In genomic region chr5:180623411-180623834, GRCh38 we compare ENCODE assay signal across 23 cellular contexts. TPM values are rescaled to one million over a fixed set of nuclear protein-coding genes. Genes with fewer than 3 reads are reported as not detected.
DNase-seq lines count a peak whose midpoint lies in the region; ATAC-seq and TF ChIP-seq lines count a peak whose summit lies in the region.
"Had no signal": no experiment of that assay in that cellular context is flagged by ENCODE, and none has a peak within 500 bp of the region (broad histone marks: within the 10 kb centered on the region; RNA-seq: fewer than 3 reads in every experiment).

No MANE protein-coding gene starts in this region.

- no peaks in the 10 kb centered on the region for H3K36me3 Mint-ChIP-seq in naive thymus-derived CD8-positive, alpha-beta T cell
- H3K36me3 Mint-ChIP-seq: activated naive CD4-positive, alpha-beta T cell treated with anti-CD3 and anti-CD28 coated beads, Interleukin-2, amount 50 U/mL, for 72 hours; CD14-positive monocyte had no signal

- H3K4me2 ChIP-seq in BLaER1: 0 out of 2 replicates have a peak overlapping the region, but pooled peaks have one; percentile 30
- H3K4me2 ChIP-seq in Loucy (ENCODE audit: low read depth, low read length, poor library complexity, severe bottlenecking): no peak overlapping the region

- H3K9ac ChIP-seq in BLaER1: no peak overlapping the region
- no peak overlapping the region for H3K9ac ChIP-seq in Loucy (ENCODE audit: low read depth, low read length, poor library complexity, severe bottlenecking)

- peak overlapping the region in 4 of 10 donors; percentile 13 to 85 (median 72) for H3K4me3 Mint-ChIP-seq in naive thymus-derived CD8-positive, alpha-beta T cell
- H3K4me3 Mint-ChIP-seq: activated CD4-positive, alpha-beta T cell treated with anti-CD3 and anti-CD28 coated beads, Interleukin-2, amount 10 ng/mL, durations not matched to agents 7 days and 5 days; CD14-positive monocyte; central memory CD8-positive, alpha-beta T cell; H9; T-helper 1 cell treated with Interleukin-12 subunit alpha and Interleukin-12 subunit beta and Interleukin-4 antibody, amounts not matched to agents 30 μg/mL and 1 μg/mL, for 36 hours had no signal

- DNase-seq in naive thymus-derived CD8-positive, alpha-beta T cell: no peak
- DNase-seq in HuH-7.5 (ENCODE audit: low spot score): no peak
- no peak for DNase-seq in activated CD4-positive, alpha-beta T cell treated with anti-CD3 and anti-CD28 coated beads for 4 hours
- DNase-seq: activated CD4-positive, alpha-beta T cell treated with anti-CD3 and anti-CD28 coated beads, Interleukin-2, amount 10 ng/mL, durations not matched to agents 7 days and 5 days; erythroblast; foreskin keratinocyte; H9; Karpas-422; mammary epithelial cell; NCI-H1930 had no signal

- H3K27ac Mint-ChIP-seq in naive thymus-derived CD8-positive, alpha-beta T cell: peak overlapping the region in 6 of 10 donors; percentile 30 to 95 (median 85)
- H3K27ac Mint-ChIP-seq: activated T-helper 2 cell treated with anti-CD3 and anti-CD28 coated beads, Interferon-gamma antibody, Interleukin-2, Interleukin-4, amounts not matched to agents 10 μg/mL and 5 μg/mL and 100 μg/mL, durations not matched to agents 14 hours and 24 hours and 36 hours; CD14-positive monocyte; H9; T-helper 1 cell treated with Interleukin-12 subunit alpha and Interleukin-12 subunit beta and Interleukin-4 antibody, amounts not matched to agents 30 μg/mL and 1 μg/mL, for 36 hours had no signal

- H3K27me3 Mint-ChIP-seq in naive thymus-derived CD8-positive, alpha-beta T cell: peaks cover 0 to 1% (median 0%) of the 10 kb centered on the region in 5 donors
- H3K27me3 Mint-ChIP-seq: activated CD4-positive, alpha-beta T cell treated with anti-CD3 and anti-CD28 coated beads, Interleukin-2, amount 10 ng/mL, durations not matched to agents 7 days and 5 days; central memory CD8-positive, alpha-beta T cell had no signal

- 0 out of 2 replicates have a peak overlapping the region, but pooled peaks have one; percentile 49 for H2AFZ ChIP-seq in Loucy (ENCODE audit: low read length)

- H3K9me3 ChIP-seq in BLaER1 (no peaks in the 10 kb centered on the region), Loucy (ENCODE audit: insufficient read depth, low read depth, low read length) (no peaks in the 10 kb centered on the region)
- H3K9me3 ChIP-seq: prostate gland had no signal

- H3K79me2 ChIP-seq in Loucy (ENCODE audit: insufficient read depth, low read length): no peaks in the 10 kb centered on the region

- H3K36me3 ChIP-seq in BLaER1 (no peaks in the 10 kb centered on the region), Loucy (ENCODE audit: insufficient read depth, low read length) (no peaks in the 10 kb centered on the region)
- H3K36me3 ChIP-seq: prostate gland had no signal

- no peak overlapping the region for H3K27ac ChIP-seq in BLaER1
- H3K27ac ChIP-seq: foreskin keratinocyte, prostate gland had no signal

- H3F3A ChIP-seq in Loucy (ENCODE audit: low read depth): no peaks in the 10 kb centered on the region

- H3K4me3 ChIP-seq in BLaER1 (no peak overlapping the region), Loucy (ENCODE audit: low read length, poor library complexity, severe bottlenecking) (no peak overlapping the region)
- H3K4me3 ChIP-seq: prostate gland had no signal

- POLR2A ChIA-PET in naive thymus-derived CD8-positive, alpha-beta T cell (lab: Charles Lee): interaction anchor here (0.8 kb wide), 1 partner anchor 27 kb away, joined by 3 read pairs; no protein-coding TSS in a partner anchor

- H3K4me1 Mint-ChIP-seq in naive thymus-derived CD8-positive, alpha-beta T cell: peaks cover 21 to 36% (median 28%) of the 10 kb centered on the region in 4 donors

- H4K20me1 ChIP-seq in BLaER1: no peaks in the 10 kb centered on the region
- H4K20me1 ChIP-seq in Loucy (ENCODE audit: insufficient read depth, low read length, poor library complexity, severe bottlenecking): no peaks in the 10 kb centered on the region

- H3K9me2 ChIP-seq in Loucy (replicated peaks; ENCODE audit: low read depth, low read length): no peaks in the 10 kb centered on the region

- no peak for TF ChIP-seq CTCF in Loucy (conservative IDR thresholded peaks at IDR 0.05; ENCODE audit: low read length)

- ATAC-seq in esophagus mucosa (peak; percentile 9), GM21717 (IDR thresholded peaks at IDR 0.05; ENCODE audit: unreplicated experiment) (no peak)
- no peak for ATAC-seq in naive thymus-derived CD8-positive, alpha-beta T cell
- ATAC-seq: activated naive CD4-positive, alpha-beta T cell treated with anti-CD3 and anti-CD28 coated beads, Interleukin-2, amount 50 U/mL, for 72 hours; foreskin keratinocyte had no signal

- H3K27me3 ChIP-seq in BLaER1 (no peaks in the 10 kb centered on the region), Loucy (ENCODE audit: insufficient read depth, low read length, poor library complexity, severe bottlenecking) (no peaks in the 10 kb centered on the region)

- no peaks in the 10 kb centered on the region for H3K9me3 Mint-ChIP-seq in naive thymus-derived CD8-positive, alpha-beta T cell
- H3K9me3 Mint-ChIP-seq: activated CD4-positive, alpha-beta T cell treated with anti-CD3 and anti-CD28 coated beads, Interleukin-2, amount 10 ng/mL, durations not matched to agents 7 days and 5 days; activated naive CD4-positive, alpha-beta T cell treated with anti-CD3 and anti-CD28 coated beads, Interleukin-2, amount 50 U/mL, for 72 hours; activated T-helper 2 cell treated with anti-CD3 and anti-CD28 coated beads, Interferon-gamma antibody, Interleukin-2, Interleukin-4, amounts not matched to agents 10 μg/mL and 5 μg/mL and 100 μg/mL, durations not matched to agents 14 hours and 24 hours and 36 hours; central memory CD8-positive, alpha-beta T cell; H9; T-helper 1 cell treated with Interleukin-12 subunit alpha and Interleukin-12 subunit beta and Interleukin-4 antibody, amounts not matched to agents 30 μg/mL and 1 μg/mL, for 36 hours had no signal

- H3K4me1 ChIP-seq in BLaER1: peaks cover 54% of the 10 kb centered on the region
- peaks cover 5% of the 10 kb centered on the region for H3K4me1 ChIP-seq in Loucy (ENCODE audit: insufficient read depth, low read length, poor library complexity, severe bottlenecking)
- H3K4me1 ChIP-seq: foreskin keratinocyte, prostate gland had no signal

RNA-seq across cellular contexts. Expression of gene FLT4, which starts 26.0 kb away (rescaled TPM):
- 1.9 TPM for total RNA-seq in esophagus mucosa
- 10 to 100 TPM; 40.6 to 44.5 TPM for total RNA-seq in naive thymus-derived CD8-positive, alpha-beta T cell
- polyA plus RNA-seq in naive thymus-derived CD8-positive, alpha-beta T cell: 1 to 10 TPM in 2 of 3 donors, under 1 TPM in 1; 0.93 to 2.8 (median 1.1) TPM
- total RNA-seq: mammary epithelial cell, RPMI7951 had no signal
- polyA plus RNA-seq: AG04450, CD14-positive monocyte had no signal

RNA-seq across cellular contexts. Expression of gene SCGB3A1, which starts 32.1 kb away (rescaled TPM):
- total RNA-seq in esophagus mucosa: 26.6 TPM
- total RNA-seq in naive thymus-derived CD8-positive, alpha-beta T cell: 10 to 100 TPM; 40.1 to 42.7 TPM
- polyA plus RNA-seq in naive thymus-derived CD8-positive, alpha-beta T cell: not detected
- total RNA-seq: activated CD4-positive, alpha-beta T cell treated with anti-CD3 and anti-CD28 coated beads, Interleukin-2, amount 10 ng/mL, durations not matched to agents 7 days and 5 days; activated naive CD4-positive, alpha-beta T cell treated with anti-CD3 and anti-CD28 coated beads, Interleukin-2, amount 50 U/mL, for 72 hours; activated T-helper 2 cell treated with anti-CD3 and anti-CD28 coated beads, Interferon-gamma antibody, Interleukin-2, Interleukin-4, amounts not matched to agents 10 μg/mL and 5 μg/mL and 100 μg/mL, durations not matched to agents 14 hours and 24 hours and 36 hours; foreskin keratinocyte; H9; mammary epithelial cell; RPMI7951; urinary bladder had no signal
- polyA plus RNA-seq: AG04450, foreskin keratinocyte, mammary epithelial cell had no signal

Comparison
In these comparisons a context has a peak if more than half of its experiments do, and no peak if none do; other contexts are left out.
1. RNA of gene FLT4, which starts 26.0 kb away (total RNA-seq): 40.6 to 44.5 TPM in naive thymus-derived CD8-positive, alpha-beta T cell; 1.9 TPM in esophagus mucosa (single experiment); every median in the first group is over 10 times any median in the second.